Comparison of ENCODE assay signal across 9 cellular contexts in the genomic region with DNA sequence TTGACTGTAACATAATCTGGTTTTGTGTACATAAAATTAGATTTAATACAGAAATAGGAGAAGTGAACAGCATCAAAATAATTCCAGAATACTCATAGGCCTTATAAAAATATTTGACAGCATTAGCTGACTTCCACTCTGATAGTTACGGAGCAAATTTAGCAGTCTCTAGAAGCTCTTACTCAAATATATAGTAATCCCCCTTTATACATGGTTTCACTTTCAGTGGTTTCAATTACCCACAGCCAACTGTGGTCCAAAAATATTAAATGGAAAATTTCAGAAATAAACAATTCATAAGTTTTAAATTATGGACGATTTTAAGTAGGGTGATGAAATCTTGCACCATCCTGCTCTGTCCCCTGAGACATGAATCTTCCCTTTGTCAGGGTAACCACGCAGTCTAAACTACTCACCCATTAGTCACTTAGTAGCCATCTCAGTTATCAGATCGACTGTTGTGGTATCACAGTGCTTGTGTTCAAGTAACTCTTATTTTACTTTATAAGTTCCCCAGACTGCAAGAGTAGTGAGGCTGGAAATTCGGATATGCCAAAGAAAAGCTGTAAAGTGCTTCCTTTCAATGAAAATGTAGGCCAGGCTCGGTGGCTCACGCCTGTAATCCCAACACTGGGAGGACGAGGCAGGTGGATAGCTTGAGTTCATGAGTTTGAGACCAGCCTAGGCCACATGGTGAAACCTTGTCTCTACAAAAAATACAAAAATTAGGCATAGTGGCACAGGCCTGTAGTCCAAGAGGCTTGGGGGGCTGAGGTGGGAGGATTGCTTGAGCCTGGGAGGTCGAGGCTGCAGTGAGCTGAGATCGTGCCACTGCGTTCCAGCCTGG. TPM values are rescaled to one million over a fixed set of nuclear protein-coding genes. Genes with fewer than 3 reads are reported as not detected.
DNase-seq lines count a peak whose midpoint lies in the region; ATAC-seq and TF ChIP-seq lines count a peak whose summit lies in the region.
"Had no signal": no experiment of that assay in that cellular context is flagged by ENCODE, and none has a peak within 500 bp of the region (broad histone marks: within the 10 kb centered on the region; RNA-seq: fewer than 3 reads in every experiment).

No MANE protein-coding gene starts in this region.

- CTCF ChIA-PET in HEK293T (lab: Yijun Ruan, JAX), result interaction anchor here (0.6 to 0.8 kb wide), 2 partner anchors 20 to 181 kb away, joined by 3 to 4 read pairs; no protein-coding TSS in a partner anchor

- DNase-seq in Daoy (ENCODE audit: low read depth) (peak; percentile 50), M059J (ENCODE audit: low read depth) (peak; percentile 86), fibroblast of the aortic adventitia (ENCODE audit: low read depth) (peak; percentile 86), HEK293T (ENCODE audit: extremely low spot score) (no peak), SHP77 treated with DMSO at 0.1 percent for 48 hours (lab: John Stamatoyannopoulos, UW) (no peak), NCI-H187 treated with DMSO at 0.1 percent for 48 hours (lab: John Stamatoyannopoulos, UW) (no peak), superior temporal gyrus (ENCODE audit: extremely low spot score) (no peak)

- no peak for TF ChIP-seq CTCF in fibroblast of the aortic adventitia (IDR thresholded peaks at IDR 0.05; ENCODE audit: insufficient read depth, low read length)

- POLR2A ChIA-PET in HEK293T (lab: Yijun Ruan, JAX), result interaction anchor here (0.9 to 1.0 kb wide), 2 partner anchors 23 to 24 kb away, joined by 3 read pairs; a partner anchor contains a TSS

- H3K4me3 ChIP-seq in fibroblast of the aortic adventitia (ENCODE audit: low read depth, low read length), result no peak overlapping the region

- ATAC-seq in GM21526 (IDR thresholded peaks at IDR 0.05; ENCODE audit: low FRiP score, unreplicated experiment), result peak; percentile 65

TF ChIP-seq in HEK293T, 16 proteins besides CTCF, POLR2A, EP300 and RAD21:
- TF ChIP-seq FOXM1 (IDR thresholded peaks at IDR 0.05; ENCODE audit: borderline replicate concordance), result no peak

RNA-seq across cellular contexts. Expression of a gene that starts 17.2 kb away (rescaled TPM):
- total RNA-seq in Daoy (2014; rRNA removed; shearing (Covaris generic)), result not detected in 2 replicates
- 0.02 and 0.12 TPM in 2 replicates for total RNA-seq in M059J (2014; rRNA removed; shearing (Covaris generic))
- total RNA-seq in fibroblast of the aortic adventitia (ENCODE audit: low replicate concordance), result 1.5 TPM in 1 of 2 replicates, not detected in the other
- total RNA-seq: pulmonary artery endothelial cell had no signal

RNA-seq across cellular contexts. Expression of a gene that starts 23.5 kb away (rescaled TPM):
- 9.4 TPM in 2 replicates for total RNA-seq in Daoy (2014; rRNA removed; shearing (Covaris generic))
- total RNA-seq in M059J (2014; rRNA removed; shearing (Covaris generic)), result 18.5 and 29.5 TPM in 2 replicates
- 13.8 and 24.8 TPM in 2 replicates for total RNA-seq in fibroblast of the aortic adventitia (ENCODE audit: low replicate concordance)

Comparison
In these comparisons a context has a peak if more than half of its experiments do, and no peak if none do; other contexts are left out.
1. DNase-seq: peak in Daoy (single experiment), M059J (single experiment) and fibroblast of the aortic adventitia (single experiment); none in HEK293T (single experiment), SHP77 treated with DMSO at 0.1 percent for 48 hours (single experiment), NCI-H187 treated with DMSO at 0.1 percent for 48 hours (single experiment) and superior temporal gyrus (single experiment).